Comparison of ENCODE assay signal across 8 cellular contexts in the genomic region with DNA sequence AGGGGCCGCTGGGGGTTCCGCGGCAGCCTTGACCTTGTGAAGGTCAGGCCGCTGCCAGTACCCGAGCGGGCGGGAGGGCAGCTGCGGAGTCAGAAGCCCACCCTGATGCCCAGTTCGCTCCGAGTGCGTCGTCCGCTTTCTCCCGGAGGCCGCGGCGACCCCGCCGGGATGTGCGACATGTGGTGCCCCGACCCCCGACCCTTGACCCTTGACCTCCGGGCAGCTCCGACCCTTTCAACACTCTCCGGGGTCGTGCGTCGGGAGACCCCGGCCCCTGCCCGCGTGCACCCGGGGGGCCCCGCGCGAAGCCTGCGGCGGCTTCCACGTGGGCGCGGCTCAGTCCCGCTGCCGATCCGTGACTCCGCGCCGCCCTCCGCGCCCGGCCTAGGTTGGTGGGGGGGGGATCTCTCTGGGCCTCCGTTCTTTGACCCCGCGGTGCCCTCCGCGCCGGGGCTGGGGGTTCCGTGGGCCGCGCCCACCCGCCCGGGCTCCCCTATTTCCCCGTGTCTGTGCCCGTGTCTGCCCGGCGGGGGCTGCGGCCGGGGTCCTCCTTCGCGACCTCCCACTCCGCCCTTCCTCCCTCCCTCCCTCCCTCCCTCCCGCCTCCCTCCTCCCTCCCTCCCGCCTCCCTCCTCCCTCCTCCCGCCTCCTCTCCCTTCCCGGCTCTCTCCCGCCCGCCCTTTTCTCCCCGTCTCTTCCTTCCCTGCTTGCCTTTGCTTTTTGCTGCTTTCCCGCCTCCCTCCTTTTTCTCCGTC. TPM values are rescaled to one million over a fixed set of nuclear protein-coding genes. Genes with fewer than 3 reads are reported as not detected.
A peak's percentile ranks its signal among the peaks of the same experiment; 100 is the strongest.
DNase-seq lines count a peak whose midpoint lies in the region; ATAC-seq lines count a peak whose summit lies in the region.

No MANE protein-coding gene starts in this region.

- H3K4me3 ChIP-seq in HUES6 (ENCODE audit: low read depth, low read length) (peak overlapping the region; percentile 99), adipocyte (ENCODE audit: low read length) (peak overlapping the region; percentile 100)

- H3K4me1 ChIP-seq in HUES6 (ENCODE audit: control insufficient read depth, insufficient read depth, low read length) = peaks cover 11% of the 10 kb centered on the region
- peaks cover 49% of the 10 kb centered on the region for H3K4me1 ChIP-seq in adipocyte (ENCODE audit: control insufficient read depth, insufficient read depth, low read length)

- peaks cover 62% of the 10 kb centered on the region for H3K36me3 ChIP-seq in HUES6 (ENCODE audit: control insufficient read depth, insufficient read depth, low read length)
- peaks cover 36% of the 10 kb centered on the region for H3K36me3 ChIP-seq in adipocyte (ENCODE audit: control insufficient read depth, insufficient read depth, low read length, severe bottlenecking)

- peak overlapping the region; percentile 99 for H3K27ac ChIP-seq in HUES6 (ENCODE audit: low read depth, low read length)

- H3K9me3 ChIP-seq in HUES6 (ENCODE audit: control insufficient read depth, insufficient read depth, low read depth, low read length) (no peaks in the 10 kb centered on the region), adipocyte (ENCODE audit: control insufficient read depth, low read length) (no peaks in the 10 kb centered on the region)

- H3K27me3 ChIP-seq in HUES6 (ENCODE audit: control insufficient read depth, insufficient read depth, low read length) = no peaks in the 10 kb centered on the region
- no peaks in the 10 kb centered on the region for H3K27me3 ChIP-seq in adipocyte (replicated peaks; ENCODE audit: control insufficient read depth, insufficient read depth, low read length)

- intact Hi-C loops in left cardiac atrium (cut with DNase I) = loop anchor here in 1 of 2 donors (10.0 kb wide), 1 partner anchor 52 kb away; no protein-coding TSS in a partner anchor

- peak; percentile 26 for ATAC-seq in GM21526 (IDR thresholded peaks at IDR 0.05; ENCODE audit: low FRiP score, unreplicated experiment)
- ATAC-seq in left cardiac atrium = peak; percentile 53 to 66

- DNase-seq in D341Med (ENCODE audit: low spot score) (peak; percentile 79), adipocyte (ENCODE audit: low read depth) (peak; percentile 83), left cardiac atrium (peak; percentile 75), pulmonary artery endothelial cell (ENCODE audit: low read depth, low spot score) (peak; percentile 33), NCI-H2107 (lab: John Stamatoyannopoulos, UW) (no peak)
- DNase-seq in effector CD4-positive, alpha-beta T cell = no peak

- H3K9ac ChIP-seq in HUES6 (ENCODE audit: low read length) = peak overlapping the region; percentile 98
- H3K9ac ChIP-seq in adipocyte (ENCODE audit: low read length) = peak overlapping the region; percentile 100

RNA-seq across cellular contexts. Expression of gene SLC25A6, which starts 0.6 kb away (rescaled TPM):
- total RNA-seq in left cardiac atrium (100 to 1,000 TPM; 171 to 206 TPM), pulmonary artery endothelial cell (173 and 256 TPM in 2 replicates)

RNA-seq across cellular contexts. Expression of gene IL3RA, which starts 56.0 kb away (rescaled TPM):
- total RNA-seq in left cardiac atrium = 1 to 10 TPM; 8.0 to 9.9 TPM
- 20.2 and 28.2 TPM in 2 replicates for total RNA-seq in pulmonary artery endothelial cell

Comparison
In these comparisons a context has a peak if more than half of its experiments do, and no peak if none do; other contexts are left out.
1. DNase-seq: peak in D341Med (single experiment), adipocyte (single experiment), left cardiac atrium (single experiment) and pulmonary artery endothelial cell (single experiment); none in NCI-H2107 (single experiment) and effector CD4-positive, alpha-beta T cell (single experiment).